Comparison of ENCODE assay signal across 15 cellular contexts in genomic region chr19:7480222-7480974, GRCh38. TPM values are rescaled to one million over a fixed set of nuclear protein-coding genes. Genes with fewer than 3 reads are reported as not detected.
DNase-seq lines count a peak whose midpoint lies in the region; ATAC-seq, FAIRE-seq and TF ChIP-seq lines count a peak whose summit lies in the region.
"Had no signal": no experiment of that assay in that cellular context is flagged by ENCODE, and none has a peak within 500 bp of the region (broad histone marks: within the 10 kb centered on the region; RNA-seq: fewer than 3 reads in every experiment).

No MANE protein-coding gene starts in this region.

- H3K36me3 ChIP-seq in duodenal mucosa (ENCODE audit: control insufficient read depth in 1 of 2, insufficient read depth in 2 of 2, low read length in 2 of 2) (no peaks in the 10 kb centered on the region), upper lobe of right lung (no peaks in the 10 kb centered on the region), thyroid gland (no peaks in the 10 kb centered on the region)
- H3K36me3 ChIP-seq: neural progenitor cell had no signal

- no peak overlapping the region for H3K4me3 ChIP-seq in duodenal mucosa (ENCODE audit: low read depth in 1 of 2, low read length in 2 of 2)
- H3K4me3 ChIP-seq in upper lobe of right lung: no peak overlapping the region
- no peak overlapping the region for H3K4me3 ChIP-seq in thyroid gland (replicated peaks in 1 of 3)
- H3K4me3 ChIP-seq: neural progenitor cell had no signal

- ATAC-seq in Right ventricle myocardium superior (ENCODE audit: poor library complexity): peak; percentile 7
- ATAC-seq in Right ventricle myocardium inferior: no peak
- no peak for ATAC-seq in naive B cell (ENCODE audit: low read depth in 2 of 2)
- no peak for ATAC-seq in upper lobe of right lung
- ATAC-seq: activated CD8-positive, alpha-beta T cell treated with anti-CD3 and anti-CD28 coated beads, Interleukin-2, amount 10 ng/mL, durations not matched to agents 7 days and 5 days had no signal

- H3K9me3 Mint-ChIP-seq in naive B cell: peaks cover 0 to 2% (median 0%) of the 10 kb centered on the region in 7 donors
- H3K9me3 Mint-ChIP-seq in activated CD4-positive, alpha-beta T cell treated with anti-CD3 and anti-CD28 coated beads, Interleukin-2, amount 10 ng/mL, durations not matched to agents 24 days and 14 days: no peaks in the 10 kb centered on the region
- H3K9me3 Mint-ChIP-seq: immature natural killer cell had no signal

- no peaks in the 10 kb centered on the region for H3K9me3 ChIP-seq in duodenal mucosa (ENCODE audit: control insufficient read depth in 1 of 2, low read length in 2 of 2)
- no peaks in the 10 kb centered on the region for H3K9me3 ChIP-seq in upper lobe of right lung
- no peaks in the 10 kb centered on the region for H3K9me3 ChIP-seq in thyroid gland

- FAIRE-seq in GM19239 (lab: Jason Lieb, UNC): no peak
- FAIRE-seq: urothelium cell line had no signal

- H3K27me3 ChIP-seq in duodenal mucosa (ENCODE audit: control insufficient read depth in 1 of 2, insufficient read depth in 2 of 2, low read length in 2 of 2) (no peaks in the 10 kb centered on the region), upper lobe of right lung (no peaks in the 10 kb centered on the region), thyroid gland (no peaks in the 10 kb centered on the region)
- H3K27me3 ChIP-seq: neural progenitor cell had no signal

- H3K27ac ChIP-seq in duodenal mucosa (ENCODE audit: low read depth, low read length) (peak overlapping the region; percentile 14), upper lobe of right lung (peak overlapping the region; percentile 58), thyroid gland (peak overlapping the region in 1 of 3 donors; percentile 61)
- H3K27ac ChIP-seq: neural progenitor cell had no signal

- H3K4me3 Mint-ChIP-seq in naive B cell: peak overlapping the region in 2 of 8 donors; percentile 12 to 70
- H3K4me3 Mint-ChIP-seq in activated CD4-positive, alpha-beta T cell treated with anti-CD3 and anti-CD28 coated beads, Interleukin-2, amount 10 ng/mL, durations not matched to agents 24 days and 14 days: no peak overlapping the region
- H3K4me3 Mint-ChIP-seq: activated CD8-positive, alpha-beta T cell treated with anti-CD3 and anti-CD28 coated beads, Interleukin-2, amount 10 ng/mL, durations not matched to agents 7 days and 5 days; immature natural killer cell; neural progenitor cell had no signal

- H3K4me1 ChIP-seq in duodenal mucosa (ENCODE audit: control insufficient read depth in 1 of 2, insufficient read depth in 2 of 2, low read length in 2 of 2) (peaks cover 10 to 12% of the 10 kb centered on the region in 2 donors), upper lobe of right lung (peaks cover 21% of the 10 kb centered on the region), thyroid gland (peaks cover 0 to 4% of the 10 kb centered on the region in 2 donors)
- H3K4me1 ChIP-seq: neural progenitor cell had no signal

- intact Hi-C loops in Right ventricle myocardium superior (cut with DNase I): no loop called here
- intact Hi-C loops in Right ventricle myocardium inferior (cut with DNase I): no loop called here
- intact Hi-C loops in upper lobe of right lung (cut with DNase I): no loop called here
- intact Hi-C loops in activated CD4-positive, alpha-beta T cell treated with anti-CD3 and anti-CD28 coated beads, Interleukin-2, amount 10 ng/mL, durations not matched to agents 24 days and 14 days (cut with micrococcal nuclease): no loop called here
- intact Hi-C loops in thyroid gland (cut with DNase I): no loop called here

- no peaks in the 10 kb centered on the region for H3K36me3 Mint-ChIP-seq in naive B cell
- H3K36me3 Mint-ChIP-seq in activated CD4-positive, alpha-beta T cell treated with anti-CD3 and anti-CD28 coated beads, Interleukin-2, amount 10 ng/mL, durations not matched to agents 24 days and 14 days (ENCODE audit: low read depth): no peaks in the 10 kb centered on the region
- H3K36me3 Mint-ChIP-seq: immature natural killer cell, neural progenitor cell had no signal

- WGBS in thyroid gland, 2 donors: 62% methylated on average over 10 to 11 of the region's 11 CpGs

- peaks cover 8 to 26% (median 13%) of the 10 kb centered on the region in 3 donors for H3K4me1 Mint-ChIP-seq in naive B cell
- H3K4me1 Mint-ChIP-seq in activated CD4-positive, alpha-beta T cell treated with anti-CD3 and anti-CD28 coated beads, Interleukin-2, amount 10 ng/mL, durations not matched to agents 24 days and 14 days: peaks cover 3% of the 10 kb centered on the region
- H3K4me1 Mint-ChIP-seq: immature natural killer cell had no signal

- DNase-seq in Right ventricle myocardium superior (no peak), Right ventricle myocardium inferior (ENCODE audit: missing footprints) (no peak), naive B cell (no peak), upper lobe of right lung (no peak), GM19239 (ENCODE audit: insufficient read length, low spot score) (no peak), thyroid gland (no peak)
- DNase-seq in activated CD4-positive, alpha-beta T cell treated with anti-CD3 and anti-CD28 coated beads, Interleukin-2, amount 10 ng/mL, durations not matched to agents 24 days and 14 days: no peak
- DNase-seq: activated CD8-positive, alpha-beta T cell treated with anti-CD3 and anti-CD28 coated beads, Interleukin-2, amount 10 ng/mL, durations not matched to agents 7 days and 5 days; activated naive CD4-positive, alpha-beta T cell treated with Interleukin-2 at 50 U/mL for 16 hours; cortex of kidney; DMS79; immature natural killer cell had no signal

- no peaks in the 10 kb centered on the region for H3K27me3 Mint-ChIP-seq in naive B cell
- no peaks in the 10 kb centered on the region for H3K27me3 Mint-ChIP-seq in activated CD4-positive, alpha-beta T cell treated with anti-CD3 and anti-CD28 coated beads, Interleukin-2, amount 10 ng/mL, durations not matched to agents 24 days and 14 days

- peak overlapping the region; percentile 20 to 70 (median 48) for H3K27ac Mint-ChIP-seq in naive B cell
- no peak overlapping the region for H3K27ac Mint-ChIP-seq in activated CD4-positive, alpha-beta T cell treated with anti-CD3 and anti-CD28 coated beads, Interleukin-2, amount 10 ng/mL, durations not matched to agents 24 days and 14 days
- H3K27ac Mint-ChIP-seq: activated CD8-positive, alpha-beta T cell treated with anti-CD3 and anti-CD28 coated beads, Interleukin-2, amount 10 ng/mL, durations not matched to agents 7 days and 5 days; neural progenitor cell had no signal

- TF ChIP-seq POLR2A in thyroid gland (IDR thresholded peaks at IDR 0.05): no peak

- TF ChIP-seq CTCF in upper lobe of right lung (IDR thresholded peaks at IDR 0.05) (no peak), thyroid gland (IDR thresholded peaks at IDR 0.05) (no peak)

- no peak overlapping the region for H3K9ac ChIP-seq in duodenal mucosa (ENCODE audit: low read depth in 1 of 2, low read length in 2 of 2)
- H3K9ac ChIP-seq: neural progenitor cell had no signal

RNA-seq across cellular contexts. Expression of gene PEX11G, which starts 8.4 kb away (rescaled TPM):
- total RNA-seq in Right ventricle myocardium superior: 0.97 TPM
- 1.2 TPM for total RNA-seq in Right ventricle myocardium inferior
- 1 to 10 TPM in 3 of 6 donors, under 1 TPM in 3; 0.52 to 4.4 (median 1.2) TPM for polyA plus RNA-seq in naive B cell (ENCODE audit: low read depth in 6 of 6)
- total RNA-seq in upper lobe of right lung: 3.6 TPM
- 1.1 and 1.2 TPM in 2 replicates for total RNA-seq in activated CD4-positive, alpha-beta T cell treated with anti-CD3 and anti-CD28 coated beads, Interleukin-2, amount 10 ng/mL, durations not matched to agents 24 days and 14 days
- total RNA-seq in thyroid gland: 10 to 100 TPM in 1 of 4 donors, 1 to 10 TPM in 3; 2.3 to 11.5 (median 5.5) TPM

RNA-seq across cellular contexts. Expression of gene ZNF358, which starts 35.5 kb away (rescaled TPM):
- total RNA-seq in Right ventricle myocardium superior: 92.1 TPM
- 89.6 TPM for total RNA-seq in Right ventricle myocardium inferior
- polyA plus RNA-seq in naive B cell (ENCODE audit: low read depth in 6 of 6): 1 to 10 TPM in 5 of 6 donors, under 1 TPM in 1; 0.94 to 3.5 (median 1.6) TPM
- total RNA-seq in upper lobe of right lung: 56.9 TPM
- 5.1 and 5.7 TPM in 2 replicates for total RNA-seq in activated CD4-positive, alpha-beta T cell treated with anti-CD3 and anti-CD28 coated beads, Interleukin-2, amount 10 ng/mL, durations not matched to agents 24 days and 14 days
- 100 to 1,000 TPM in 1 of 4 donors, 10 to 100 TPM in 3; 57.6 to 102 (median 69.5) TPM for total RNA-seq in thyroid gland

RNA-seq across cellular contexts. Expression of gene MCOLN1, which starts 42.0 kb away (rescaled TPM):
- 17.5 TPM for total RNA-seq in Right ventricle myocardium superior
- total RNA-seq in Right ventricle myocardium inferior: 19.5 TPM
- 1 to 10 TPM; 5.0 to 8.9 (median 6.7) TPM for polyA plus RNA-seq in naive B cell (ENCODE audit: low read depth in 6 of 6)
- 55.0 TPM for total RNA-seq in upper lobe of right lung
- 13.3 and 13.7 TPM in 2 replicates for total RNA-seq in activated CD4-positive, alpha-beta T cell treated with anti-CD3 and anti-CD28 coated beads, Interleukin-2, amount 10 ng/mL, durations not matched to agents 24 days and 14 days
- total RNA-seq in thyroid gland: 10 to 100 TPM in 3 of 4 donors, 1 to 10 TPM in 1; 9.1 to 25.0 (median 14.5) TPM

RNA-seq across cellular contexts. Expression of gene PNPLA6, which starts 55.1 kb away (rescaled TPM):
- total RNA-seq in Right ventricle myocardium superior: 50.4 TPM
- total RNA-seq in Right ventricle myocardium inferior: 50.6 TPM
- polyA plus RNA-seq in naive B cell (ENCODE audit: low read depth in 6 of 6): 1 to 10 TPM; 4.1 to 9.6 (median 6.6) TPM
- total RNA-seq in upper lobe of right lung: 190 TPM
- total RNA-seq in activated CD4-positive, alpha-beta T cell treated with anti-CD3 and anti-CD28 coated beads, Interleukin-2, amount 10 ng/mL, durations not matched to agents 24 days and 14 days: 122 and 125 TPM in 2 replicates
- total RNA-seq in thyroid gland: 10 to 100 TPM; 53.2 to 93.9 (median 84.1) TPM
